Comparison of ENCODE assay signal across 8 cellular contexts in genomic region chr4:181106410-181106809, GRCh38.
"Had no signal": no experiment of that assay in that cellular context is flagged by ENCODE, and none has a peak within 500 bp of the region (broad histone marks: within the 10 kb centered on the region; RNA-seq: fewer than 3 reads in every experiment).

No MANE protein-coding gene starts in this region.

- H3K27ac ChIP-seq: GM23248 had no signal

- H3K4me2 ChIP-seq: GM23338 had no signal

- DNase-seq: GM23248, GOT3, H7, H9, HCEC 1CT, HFFc6 had no signal

- H3K4me3 ChIP-seq: GM23248, GM23338, HAP-1 had no signal

- H3K36me3 ChIP-seq: HAP-1 had no signal

- H3K9me3 ChIP-seq: HAP-1 had no signal

- H2AFZ ChIP-seq: GM23248, GM23338 had no signal

- H3K9ac ChIP-seq: GM23248 had no signal
